ENCODE assay signal across 35 cellular contexts in the genomic region with DNA sequence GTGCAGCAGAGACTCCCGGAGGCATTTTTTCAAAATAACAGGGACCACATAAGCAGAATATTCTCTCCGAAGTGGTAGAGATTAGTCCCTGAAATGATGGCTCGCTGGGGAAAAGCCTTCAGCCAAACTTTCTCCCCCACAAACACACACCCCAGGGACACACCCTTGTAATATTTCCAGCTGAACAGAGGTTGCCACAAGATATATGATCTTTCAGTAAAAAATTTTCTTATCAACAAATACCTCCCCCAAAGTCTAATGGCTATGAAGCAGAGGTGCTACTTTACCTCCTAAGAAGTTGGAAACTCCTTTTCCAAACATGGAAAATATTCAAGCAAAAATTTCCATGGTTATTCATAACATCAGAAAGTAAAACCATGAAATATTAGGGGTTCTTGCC.
"Had no signal": no experiment of that assay in that cellular context is flagged by ENCODE, and none has a peak within 500 bp of the region (broad histone marks: within the 10 kb centered on the region; RNA-seq: fewer than 3 reads in every experiment).

No MANE protein-coding gene starts in this region.

- H3K27me3 Mint-ChIP-seq: activated B cell treated with CpG ODN at 0.5 μM for 24 hours; activated naive CD4-positive, alpha-beta T cell treated with anti-CD3 and anti-CD28 coated beads, Interleukin-2, amount 10 ng/mL, durations not matched to agents 7 days and 5 days; activated naive CD8-positive, alpha-beta T cell treated with anti-CD3 and anti-CD28 coated beads, Interleukin-2, amount 50 U/mL, for 24 hours had no signal

- H3K27me3 ChIP-seq: adrenal gland, esophagus squamous epithelium had no signal

- H3K9me3 ChIP-seq: adrenal gland, esophagus squamous epithelium had no signal

- DNase-seq: activated B cell treated with CpG ODN at 0.5 μM for 24 hours; activated CD4-positive, alpha-beta memory T cell treated with anti-CD3 and anti-CD28 coated beads, Interleukin-2, amount 10 ng/mL, durations not matched to agents 7 days and 5 days; activated CD4-positive, alpha-beta T cell treated with anti-CD3 and anti-CD28 coated beads, Interleukin-2, amount 10 ng/mL, durations not matched to agents 7 days and 5 days; activated CD4-positive, alpha-beta T cell treated with anti-CD3 and anti-CD28 coated beads, Interleukin-2, amount 50 U/mL, for 4 hours; activated CD8-positive, alpha-beta memory T cell treated with anti-CD3 and anti-CD28 coated beads, Interleukin-2, amount 50 U/mL, for 48 hours; activated gamma-delta T cell; activated naive CD4-positive, alpha-beta T cell; activated naive CD4-positive, alpha-beta T cell treated with anti-CD3 and anti-CD28 coated beads, Interleukin-2, amount 10 ng/mL, durations not matched to agents 7 days and 5 days; activated naive CD8-positive, alpha-beta T cell treated with anti-CD3 and anti-CD28 coated beads for 36 hours; activated naive CD8-positive, alpha-beta T cell treated with anti-CD3 and anti-CD28 coated beads, Interleukin-2, amount 50 U/mL, for 24 hours; activated T-cell treated with anti-CD3 and anti-CD28 coated beads for 4 hours; activated T-cell treated with anti-CD3 and anti-CD28 coated beads, Interleukin-2, amount 50 U/mL, for 24 hours; activated T-cell treated with anti-CD3 and anti-CD28 coated beads, Interleukin-2, amount 50 U/mL, for 72 hours; adrenal gland; amygdala; aorta; cortex of kidney; dermis blood vessel endothelial cell; effector CD4-positive, alpha-beta T cell; effector memory CD8-positive, alpha-beta T cell; esophagus squamous epithelium; foreskin melanocyte; head of caudate nucleus; T-helper 1 cell; T-helper 17 cell; T1000; WERI-Rb-1 had no signal

- H3K27ac ChIP-seq: adrenal gland, epithelial cell of prostate, esophagus squamous epithelium, WERI-Rb-1 had no signal

- H3K27ac Mint-ChIP-seq: activated B cell treated with CpG ODN at 0.5 μM for 24 hours; activated CD4-positive, alpha-beta memory T cell treated with anti-CD3 and anti-CD28 coated beads, Interleukin-2, amount 10 ng/mL, durations not matched to agents 7 days and 5 days; activated CD4-positive, alpha-beta T cell treated with anti-CD3 and anti-CD28 coated beads, Interleukin-2, amount 10 ng/mL, durations not matched to agents 7 days and 5 days; activated naive CD4-positive, alpha-beta T cell treated with anti-CD3 and anti-CD28 coated beads, Interleukin-2, amount 10 ng/mL, durations not matched to agents 7 days and 5 days; activated naive CD8-positive, alpha-beta T cell treated with anti-CD3 and anti-CD28 coated beads for 36 hours; activated naive CD8-positive, alpha-beta T cell treated with anti-CD3 and anti-CD28 coated beads, Interleukin-2, amount 50 U/mL, for 24 hours; activated T-cell treated with anti-CD3 and anti-CD28 coated beads, Interleukin-2, amount 50 U/mL, for 24 hours; activated T-cell treated with anti-CD3 and anti-CD28 coated beads, Interleukin-2, amount 50 U/mL, for 72 hours; effector memory CD8-positive, alpha-beta T cell; T-helper 17 cell; T-helper 2 cell treated with Interferon-gamma antibody and Interleukin-4, amounts not matched to agents 5 μg/mL and 100 μg/mL, for 36 hours had no signal

- H3K4me3 Mint-ChIP-seq: activated B cell treated with CpG ODN at 0.5 μM for 24 hours; activated CD4-positive, alpha-beta memory T cell treated with anti-CD3 and anti-CD28 coated beads, Interleukin-2, amount 10 ng/mL, durations not matched to agents 7 days and 5 days; activated CD4-positive, alpha-beta T cell treated with anti-CD3 and anti-CD28 coated beads, Interleukin-2, amount 10 ng/mL, durations not matched to agents 7 days and 5 days; activated naive CD4-positive, alpha-beta T cell treated with anti-CD3 and anti-CD28 coated beads, Interleukin-2, amount 10 ng/mL, durations not matched to agents 7 days and 5 days; activated naive CD8-positive, alpha-beta T cell treated with anti-CD3 and anti-CD28 coated beads for 36 hours; activated naive CD8-positive, alpha-beta T cell treated with anti-CD3 and anti-CD28 coated beads, Interleukin-2, amount 50 U/mL, for 24 hours; activated T-cell treated with anti-CD3 and anti-CD28 coated beads, Interleukin-2, amount 50 U/mL, for 24 hours; activated T-cell treated with anti-CD3 and anti-CD28 coated beads, Interleukin-2, amount 50 U/mL, for 72 hours; brain; central memory CD8-positive, alpha-beta T cell; effector memory CD8-positive, alpha-beta T cell; T-helper 17 cell; T-helper 2 cell treated with Interferon-gamma antibody and Interleukin-4, amounts not matched to agents 5 μg/mL and 100 μg/mL, for 36 hours had no signal

- ATAC-seq: activated CD4-positive, CD25-positive, alpha-beta regulatory T cell treated with anti-CD3 and anti-CD28 coated beads, Interleukin-2, amount 50 U/mL, for 24 hours; activated naive CD8-positive, alpha-beta T cell treated with anti-CD3 and anti-CD28 coated beads, Interleukin-2, amount 50 U/mL, for 24 hours; activated T-cell treated with anti-CD3 and anti-CD28 coated beads, Interleukin-2, amount 50 U/mL, for 72 hours; effector memory CD8-positive, alpha-beta T cell; T-helper 17 cell had no signal

- H3K9me3 Mint-ChIP-seq: activated B cell treated with CpG ODN at 0.5 μM for 24 hours; activated CD4-positive, alpha-beta memory T cell treated with anti-CD3 and anti-CD28 coated beads, Interleukin-2, amount 10 ng/mL, durations not matched to agents 7 days and 5 days; activated CD4-positive, alpha-beta T cell treated with anti-CD3 and anti-CD28 coated beads, Interleukin-2, amount 10 ng/mL, durations not matched to agents 7 days and 5 days; activated naive CD4-positive, alpha-beta T cell treated with anti-CD3 and anti-CD28 coated beads, Interleukin-2, amount 10 ng/mL, durations not matched to agents 7 days and 5 days; activated naive CD8-positive, alpha-beta T cell treated with anti-CD3 and anti-CD28 coated beads for 36 hours; activated naive CD8-positive, alpha-beta T cell treated with anti-CD3 and anti-CD28 coated beads, Interleukin-2, amount 50 U/mL, for 24 hours; activated T-cell treated with anti-CD3 and anti-CD28 coated beads, Interleukin-2, amount 50 U/mL, for 24 hours; activated T-cell treated with anti-CD3 and anti-CD28 coated beads, Interleukin-2, amount 50 U/mL, for 72 hours; effector memory CD8-positive, alpha-beta T cell; T-helper 2 cell treated with Interferon-gamma antibody and Interleukin-4, amounts not matched to agents 5 μg/mL and 100 μg/mL, for 36 hours had no signal

- H3K4me3 ChIP-seq: adrenal gland, esophagus squamous epithelium had no signal

- H3K4me1 Mint-ChIP-seq: activated B cell treated with CpG ODN at 0.5 μM for 24 hours; activated CD4-positive, alpha-beta memory T cell treated with anti-CD3 and anti-CD28 coated beads, Interleukin-2, amount 10 ng/mL, durations not matched to agents 7 days and 5 days; activated CD4-positive, alpha-beta T cell treated with anti-CD3 and anti-CD28 coated beads, Interleukin-2, amount 10 ng/mL, durations not matched to agents 7 days and 5 days; activated naive CD4-positive, alpha-beta T cell treated with anti-CD3 and anti-CD28 coated beads, Interleukin-2, amount 10 ng/mL, durations not matched to agents 7 days and 5 days; activated naive CD8-positive, alpha-beta T cell treated with anti-CD3 and anti-CD28 coated beads for 36 hours; activated naive CD8-positive, alpha-beta T cell treated with anti-CD3 and anti-CD28 coated beads, Interleukin-2, amount 50 U/mL, for 24 hours; brain; central memory CD8-positive, alpha-beta T cell had no signal

- H3K36me3 ChIP-seq: adrenal gland, esophagus squamous epithelium, WERI-Rb-1 had no signal

- H3K4me1 ChIP-seq: adrenal gland, esophagus squamous epithelium had no signal

- H3K36me3 Mint-ChIP-seq: activated naive CD4-positive, alpha-beta T cell treated with anti-CD3 and anti-CD28 coated beads, Interleukin-2, amount 10 ng/mL, durations not matched to agents 7 days and 5 days; activated naive CD8-positive, alpha-beta T cell treated with anti-CD3 and anti-CD28 coated beads for 36 hours; brain had no signal

- FAIRE-seq: bronchial epithelial cell, colon, endothelial cell of umbilical vein had no signal
